In the genomic region with DNA sequence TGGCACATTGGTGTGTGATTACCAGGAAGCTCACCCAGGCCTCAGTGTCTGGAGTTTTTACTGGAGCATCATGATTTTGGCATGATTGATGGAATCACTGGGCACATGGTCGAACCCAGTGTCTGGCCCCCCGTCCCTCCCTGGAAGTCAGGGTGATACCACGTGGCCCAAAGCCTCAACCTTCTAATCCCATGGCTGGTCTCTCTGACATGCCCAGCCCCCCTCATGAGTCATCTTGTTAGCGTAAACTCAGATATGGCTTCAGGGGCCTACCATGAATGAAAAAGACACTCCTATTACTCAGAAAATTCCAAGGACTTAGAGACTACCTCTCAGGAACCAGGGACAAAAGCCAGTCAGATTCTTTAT, we compare ENCODE assay signal across 10 cellular contexts.
A peak's percentile ranks its signal among the peaks of the same experiment; 100 is the strongest.
DNase-seq lines count a peak whose midpoint lies in the region; ATAC-seq and TF ChIP-seq lines count a peak whose summit lies in the region.
"Had no signal": no experiment of that assay in that cellular context is flagged by ENCODE, and none has a peak within 500 bp of the region (broad histone marks: within the 10 kb centered on the region; RNA-seq: fewer than 3 reads in every experiment).

No MANE protein-coding gene starts in this region.

- TF ChIP-seq EP300 in esophagus muscularis mucosa (IDR thresholded peaks at IDR 0.05): no peak

- peaks cover 70 to 94% (median 81%) of the 10 kb centered on the region in 4 donors for H3K4me1 ChIP-seq in esophagus muscularis mucosa

- peak; percentile 50 for DNase-seq in GM04503 (ENCODE audit: low read depth)
- DNase-seq in RPMI7951 (ENCODE audit: low read depth): peak; percentile 86
- DNase-seq in esophagus muscularis mucosa (ENCODE audit: extremely low spot score): no peak
- DNase-seq in sciatic nerve (ENCODE audit: low spot score): no peak
- DNase-seq in SIG-M5 (lab: John Stamatoyannopoulos, UW): no peak
- no peak for DNase-seq in GOT3 (lab: John Stamatoyannopoulos, UW)
- no peak for DNase-seq in MV-4-11 (lab: John Stamatoyannopoulos, UW)
- DNase-seq: activated CD4-positive, alpha-beta T cell treated with anti-CD3 and anti-CD28 coated beads, Interleukin-2, amount 10 ng/mL, durations not matched to agents 7 days and 5 days; Karpas-422 had no signal

- H3K27me3 ChIP-seq in esophagus muscularis mucosa: no peaks in the 10 kb centered on the region

- no peak for TF ChIP-seq CTCF in esophagus muscularis mucosa (IDR thresholded peaks at IDR 0.05)

- H3K36me3 ChIP-seq in esophagus muscularis mucosa: no peaks in the 10 kb centered on the region

- H3K4me3 ChIP-seq in esophagus muscularis mucosa: no peak overlapping the region

- intact Hi-C loops in esophagus muscularis mucosa (cut with DNase I): no loop called here
- intact Hi-C loops in sciatic nerve (cut with DNase I): no loop called here

- TF ChIP-seq POLR2A in esophagus muscularis mucosa (IDR thresholded peaks at IDR 0.05; ENCODE audit: low read depth): no peak

- H3K9me3 ChIP-seq in esophagus muscularis mucosa: no peaks in the 10 kb centered on the region

- WGBS in esophagus muscularis mucosa: 20% methylated on average over 4 of the region's 4 CpGs

- H3K27ac ChIP-seq in esophagus muscularis mucosa (replicated peaks in 1 of 4): peak overlapping the region; percentile 70 to 80 (median 75)

- ATAC-seq in sciatic nerve: peak; percentile 13
- no peak for ATAC-seq in HG03460 (IDR thresholded peaks at IDR 0.05; ENCODE audit: unreplicated experiment)

Comparison
In these comparisons a context has a peak if more than half of its experiments do, and no peak if none do; other contexts are left out.
1. DNase-seq: peak in GM04503 (single experiment) and RPMI7951 (single experiment); none in esophagus muscularis mucosa (single experiment), sciatic nerve (single experiment), SIG-M5 (single experiment), GOT3 (single experiment) and MV-4-11 (single experiment).